In genomic region chr1:33420870-33421775, GRCh38 we compare ENCODE assay signal across 13 cellular contexts. TPM values are rescaled to one million over a fixed set of nuclear protein-coding genes. Genes with fewer than 3 reads are reported as not detected.
DNase-seq lines count a peak whose midpoint lies in the region; ATAC-seq and TF ChIP-seq lines count a peak whose summit lies in the region.
"Had no signal": no experiment of that assay in that cellular context is flagged by ENCODE, and none has a peak within 500 bp of the region (broad histone marks: within the 10 kb centered on the region; RNA-seq: fewer than 3 reads in every experiment).

No MANE protein-coding gene starts in this region.

- H3K4me1 ChIP-seq in HUES48 (ENCODE audit: control insufficient read depth, insufficient read depth, low read length) (peaks cover 4% of the 10 kb centered on the region; the same call in 1 of the 2 replicates), adipocyte (ENCODE audit: control insufficient read depth, insufficient read depth, low read length) (peaks cover 24% of the 10 kb centered on the region), suprapubic skin (no peaks in the 10 kb centered on the region)
- H3K4me1 ChIP-seq: BE2C, vagina had no signal

- no peak for TF ChIP-seq CTCF in suprapubic skin (IDR thresholded peaks at IDR 0.05)
- no peak for TF ChIP-seq CTCF in activated CD8-positive, alpha-beta T cell treated with anti-CD3 and anti-CD28 coated beads for 36 hours (IDR thresholded peaks at IDR 0.05)

- H3K36me3 ChIP-seq in HUES48 (ENCODE audit: control insufficient read depth, insufficient read depth, low read length) (no peaks in the 10 kb centered on the region), adipocyte (ENCODE audit: control insufficient read depth, insufficient read depth, low read length, severe bottlenecking) (peaks cover 21% of the 10 kb centered on the region), suprapubic skin (no peaks in the 10 kb centered on the region)
- H3K36me3 ChIP-seq: BE2C, vagina had no signal

- no peak for TF ChIP-seq POLR2A in suprapubic skin (IDR thresholded peaks at IDR 0.05)

- H3K4me1 Mint-ChIP-seq in activated CD8-positive, alpha-beta T cell treated with anti-CD3 and anti-CD28 coated beads for 36 hours (ENCODE audit: low read depth) = peaks cover 5% of the 10 kb centered on the region

- no peaks in the 10 kb centered on the region for H3K27me3 ChIP-seq in HUES48 (ENCODE audit: control insufficient read depth, insufficient read depth, low read length)
- no peaks in the 10 kb centered on the region for H3K27me3 ChIP-seq in adipocyte (replicated peaks; ENCODE audit: control insufficient read depth, insufficient read depth, low read length)
- no peaks in the 10 kb centered on the region for H3K27me3 ChIP-seq in suprapubic skin
- H3K27me3 ChIP-seq: BE2C, vagina had no signal

- H3K27ac Mint-ChIP-seq in activated CD8-positive, alpha-beta T cell treated with anti-CD3 and anti-CD28 coated beads for 36 hours = no peak overlapping the region

- H3K27ac ChIP-seq in HUES48 (ENCODE audit: low read depth, low read length) (peak overlapping the region; percentile 36), suprapubic skin (no peak overlapping the region)
- H3K27ac ChIP-seq: PC-9, vagina had no signal

- no peaks in the 10 kb centered on the region for H3K36me3 Mint-ChIP-seq in activated CD8-positive, alpha-beta T cell treated with anti-CD3 and anti-CD28 coated beads for 36 hours (ENCODE audit: low read depth)

- CTCF ChIA-PET in activated CD8-positive, alpha-beta T cell treated with anti-CD3 and anti-CD28 coated beads for 36 hours (lab: Charles Lee) = interaction anchor here (0.7 to 1.6 kb wide), 3 partner anchors 11 to 50 kb away, joined by 3 to 6 read pairs (median 3); no protein-coding TSS in a partner anchor

- peaks cover 6% of the 10 kb centered on the region; the same call in 1 of the 2 replicates for H3K9me3 ChIP-seq in HUES48 (ENCODE audit: control insufficient read depth, insufficient read depth, low read length)
- H3K9me3 ChIP-seq in adipocyte (ENCODE audit: control insufficient read depth, low read length) = peaks cover 24% of the 10 kb centered on the region
- H3K9me3 ChIP-seq in suprapubic skin = peaks cover 5% of the 10 kb centered on the region
- H3K9me3 ChIP-seq: BE2C had no signal

- no peak for TF ChIP-seq EP300 in suprapubic skin (IDR thresholded peaks at IDR 0.05)

- WGBS in suprapubic skin = 71% methylated on average over 7 of the region's 7 CpGs

- in situ Hi-C loops in ACHN (cut with HindIII; ENCODE audit: low pct_ligation_motif_present, low pct_unique_long_range_greater_than_20kb, low sequenced_read_pairs) = no loop called here

- peaks cover 6% of the 10 kb centered on the region for H3K9me3 Mint-ChIP-seq in activated CD8-positive, alpha-beta T cell treated with anti-CD3 and anti-CD28 coated beads for 36 hours

- H3K4me3 Mint-ChIP-seq in activated CD8-positive, alpha-beta T cell treated with anti-CD3 and anti-CD28 coated beads for 36 hours = no peak overlapping the region

- no peak for ATAC-seq in GM21529 (IDR thresholded peaks at IDR 0.05; ENCODE audit: unreplicated experiment)
- no peak for ATAC-seq in activated CD8-positive, alpha-beta T cell treated with anti-CD3 and anti-CD28 coated beads for 36 hours

- DNase-seq in ACHN (peak; percentile 9), adipocyte (ENCODE audit: low read depth) (peak; percentile 29), hepatic stellate cell (ENCODE audit: low spot score) (peak; percentile 41), cerebellar cortex (ENCODE audit: low spot score) (no peak), suprapubic skin (ENCODE audit: low spot score in 2 of 2) (no peak)
- no peak for DNase-seq in activated CD8-positive, alpha-beta T cell treated with anti-CD3 and anti-CD28 coated beads for 36 hours
- DNase-seq: BE2C; NCI-H2081 treated with DMSO at 0.1 percent for 48 hours; PC-9; stimulated activated CD4-positive, alpha-beta T cell treated with anti-CD3 and anti-CD28 coated beads, Interleukin-12 subunit alpha, Interleukin-12 subunit beta, amount 100 ng/mL, for 4 hours had no signal

- intact Hi-C loops in activated CD8-positive, alpha-beta T cell treated with anti-CD3 and anti-CD28 coated beads for 36 hours (cut with micrococcal nuclease) = no loop called here

- H3K4me3 ChIP-seq in HUES48 (ENCODE audit: low read depth, low read length) (no peak overlapping the region), adipocyte (ENCODE audit: low read length) (no peak overlapping the region), suprapubic skin (no peak overlapping the region)
- H3K4me3 ChIP-seq: PC-9, vagina had no signal

- H3K27me3 Mint-ChIP-seq in activated CD8-positive, alpha-beta T cell treated with anti-CD3 and anti-CD28 coated beads for 36 hours = peaks cover 19% of the 10 kb centered on the region

- POLR2A ChIA-PET in activated CD8-positive, alpha-beta T cell treated with anti-CD3 and anti-CD28 coated beads for 36 hours (lab: Charles Lee) = no interaction called here

- H3K9ac ChIP-seq in HUES48 (ENCODE audit: low read depth, low read length) (no peak overlapping the region), adipocyte (ENCODE audit: low read length) (no peak overlapping the region)

RNA-seq across cellular contexts. Expression of gene PHC2, which starts 9.8 kb away (rescaled TPM):
- total RNA-seq in suprapubic skin = 10 to 100 TPM; 77.8 to 81.3 (median 79.5) TPM
- total RNA-seq in activated CD8-positive, alpha-beta T cell treated with anti-CD3 and anti-CD28 coated beads for 36 hours = 10 to 100 TPM; 26.0 to 28.0 TPM

RNA-seq across cellular contexts. Expression of gene ZSCAN20, which starts 51.3 kb away (rescaled TPM):
- 1 to 10 TPM; 1.4 to 7.0 (median 3.2) TPM for total RNA-seq in suprapubic skin
- total RNA-seq in activated CD8-positive, alpha-beta T cell treated with anti-CD3 and anti-CD28 coated beads for 36 hours = 1 to 10 TPM; 2.6 to 3.2 TPM

Comparison
In these comparisons a context has a peak if more than half of its experiments do, and no peak if none do; other contexts are left out.
1. DNase-seq: peak in ACHN (single experiment), adipocyte (single experiment) and hepatic stellate cell (single experiment); none in cerebellar cortex (single experiment), suprapubic skin (0 of 2) and activated CD8-positive, alpha-beta T cell treated with anti-CD3 and anti-CD28 coated beads for 36 hours (single experiment).